ENCODE assay signal across 15 cellular contexts in genomic region chr5:78615697-78616096, GRCh38. TPM values are rescaled to one million over a fixed set of nuclear protein-coding genes. Genes with fewer than 3 reads are reported as not detected.
A peak's percentile ranks its signal among the peaks of the same experiment; 100 is the strongest.
DNase-seq lines count a peak whose midpoint lies in the region; ATAC-seq, FAIRE-seq and TF ChIP-seq lines count a peak whose summit lies in the region.
"Had no signal": no experiment of that assay in that cellular context is flagged by ENCODE, and none has a peak within 500 bp of the region (broad histone marks: within the 10 kb centered on the region; RNA-seq: fewer than 3 reads in every experiment).

No MANE protein-coding gene starts in this region.

- peaks cover 15% of the 10 kb centered on the region for H3K36me3 Mint-ChIP-seq in memory B cell
- H3K36me3 Mint-ChIP-seq in natural killer cell treated with Interleukin-12 subunit alpha and Interleukin-12 subunit beta and Interleukin-15 and Interleukin-18, amount 100 ng/mL, for 72 hours = no peaks in the 10 kb centered on the region
- H3K36me3 Mint-ChIP-seq: CD8-positive, alpha-beta T cell had no signal

- H3K36me3 ChIP-seq in bronchial epithelial cell (ENCODE audit: control insufficient read depth, insufficient read depth, low read length) (peaks cover 3% of the 10 kb centered on the region), right atrium auricular region (no peaks in the 10 kb centered on the region)

- no peak overlapping the region for H3K27ac ChIP-seq in right atrium auricular region
- H3K27ac ChIP-seq: left ventricle myocardium inferior had no signal

- DNase-seq in ELR (ENCODE audit: low read depth) (peak; percentile 60), NCI-H226 (peak; percentile 54), bronchial epithelial cell (ENCODE audit: low read depth) (peak; percentile 98), memory B cell (ENCODE audit: low spot score in 2 of 2) (no peak), HT-29 (ENCODE audit: low spot score) (no peak), right atrium auricular region (ENCODE audit: low spot score) (no peak)
- DNase-seq in natural killer cell treated with Interleukin-12 subunit alpha and Interleukin-12 subunit beta and Interleukin-15 and Interleukin-18, amount 100 ng/mL, for 72 hours (ENCODE audit: low spot score) = no peak
- DNase-seq: CD8-positive, alpha-beta T cell; cerebellar nuclear complex; left ventricle myocardium inferior; NCI-H1048; NCI-H526 treated with DMSO at 0.1 percent for 48 hours had no signal

- H3K9me3 Mint-ChIP-seq in memory B cell = no peaks in the 10 kb centered on the region
- no peaks in the 10 kb centered on the region for H3K9me3 Mint-ChIP-seq in natural killer cell treated with Interleukin-12 subunit alpha and Interleukin-12 subunit beta and Interleukin-15 and Interleukin-18, amount 100 ng/mL, for 72 hours
- H3K9me3 Mint-ChIP-seq: activated T-helper 1 cell treated with anti-CD3 and anti-CD28 coated beads, Interleukin-12 subunit alpha, Interleukin-12 subunit beta, Interleukin-2, Interleukin-4 antibody, amounts not matched to agents 30 ng/mL and 10 ng/mL and 1 ng/mL, durations not matched to agents 14 hours and 24 hours and 36 hours; CD8-positive, alpha-beta T cell had no signal

- no peaks in the 10 kb centered on the region for H3K27me3 ChIP-seq in bronchial epithelial cell (ENCODE audit: control insufficient read depth, insufficient read depth, low read length)
- no peaks in the 10 kb centered on the region for H3K27me3 ChIP-seq in right atrium auricular region

- H3K4me1 ChIP-seq in right atrium auricular region = peaks cover 0 to 15% of the 10 kb centered on the region in 2 donors

- no peak overlapping the region for H3K4me3 ChIP-seq in bronchial epithelial cell (ENCODE audit: low read depth, low read length)
- H3K4me3 ChIP-seq in right atrium auricular region = no peak overlapping the region
- H3K4me3 ChIP-seq: left ventricle myocardium inferior had no signal

- peaks cover 0 to 6% of the 10 kb centered on the region in 2 donors for H3K9me3 ChIP-seq in right atrium auricular region

- H3K27me3 Mint-ChIP-seq in memory B cell = no peaks in the 10 kb centered on the region
- peaks cover 0 to 3% of the 10 kb centered on the region in 2 donors for H3K27me3 Mint-ChIP-seq in natural killer cell treated with Interleukin-12 subunit alpha and Interleukin-12 subunit beta and Interleukin-15 and Interleukin-18, amount 100 ng/mL, for 72 hours

- FAIRE-seq in bronchial epithelial cell (lab: Jason Lieb, UNC) = no peak
- FAIRE-seq: frontal cortex had no signal

- H3K4me3 Mint-ChIP-seq in memory B cell = no peak overlapping the region
- H3K4me3 Mint-ChIP-seq in natural killer cell treated with Interleukin-12 subunit alpha and Interleukin-12 subunit beta and Interleukin-15 and Interleukin-18, amount 100 ng/mL, for 72 hours = no peak overlapping the region
- H3K4me3 Mint-ChIP-seq: activated T-helper 1 cell treated with anti-CD3 and anti-CD28 coated beads, Interleukin-12 subunit alpha, Interleukin-12 subunit beta, Interleukin-2, Interleukin-4 antibody, amounts not matched to agents 30 ng/mL and 10 ng/mL and 1 ng/mL, durations not matched to agents 14 hours and 24 hours and 36 hours; CD8-positive, alpha-beta T cell had no signal

- TF ChIP-seq CTCF in bronchial epithelial cell (IDR thresholded peaks at IDR 0.05; ENCODE audit: insufficient read depth, low read length, severe bottlenecking) (no peak), right atrium auricular region (IDR thresholded peaks at IDR 0.05) (no peak)

- H3K27ac Mint-ChIP-seq in memory B cell = peak overlapping the region; percentile 33
- no peak overlapping the region for H3K27ac Mint-ChIP-seq in natural killer cell treated with Interleukin-12 subunit alpha and Interleukin-12 subunit beta and Interleukin-15 and Interleukin-18, amount 100 ng/mL, for 72 hours
- H3K27ac Mint-ChIP-seq: activated T-helper 1 cell treated with anti-CD3 and anti-CD28 coated beads, Interleukin-12 subunit alpha, Interleukin-12 subunit beta, Interleukin-2, Interleukin-4 antibody, amounts not matched to agents 30 ng/mL and 10 ng/mL and 1 ng/mL, durations not matched to agents 14 hours and 24 hours and 36 hours; CD8-positive, alpha-beta T cell had no signal

- peaks cover 4% of the 10 kb centered on the region for H3K4me1 Mint-ChIP-seq in memory B cell
- H3K4me1 Mint-ChIP-seq in natural killer cell treated with Interleukin-12 subunit alpha and Interleukin-12 subunit beta and Interleukin-15 and Interleukin-18, amount 100 ng/mL, for 72 hours (ENCODE audit: low read depth in 2 of 2) = no peaks in the 10 kb centered on the region

- ATAC-seq in memory B cell (ENCODE audit: low read depth) (no peak), GM19328 (IDR thresholded peaks at IDR 0.05; ENCODE audit: unreplicated experiment) (no peak)
- ATAC-seq in natural killer cell treated with Interleukin-12 subunit alpha and Interleukin-12 subunit beta and Interleukin-15 and Interleukin-18, amount 100 ng/mL, for 72 hours = no peak
- ATAC-seq: CD8-positive, alpha-beta T cell had no signal

RNA-seq across cellular contexts. Expression of gene LHFPL2, which starts 32.9 kb away (rescaled TPM):
- 29.8 and 32.4 TPM in 2 replicates for total RNA-seq in bronchial epithelial cell
- 1 to 10 TPM in 1 of 2 donors, under 1 TPM in 1; 0.45 to 1.8 TPM for total RNA-seq in natural killer cell treated with Interleukin-12 subunit alpha and Interleukin-12 subunit beta and Interleukin-15 and Interleukin-18, amount 100 ng/mL, for 72 hours
- 11.7 and 18.9 TPM in 2 replicates for total RNA-seq in HT-29 (2014; rRNA removed; shearing (Covaris generic))
- 10 to 100 TPM in 1 of 2 donors, 1 to 10 TPM in 1; 9.9 to 15.9 TPM for total RNA-seq in right atrium auricular region

Comparison
In these comparisons a context has a peak if more than half of its experiments do, and no peak if none do; other contexts are left out.
1. DNase-seq: peak in ELR (single experiment), NCI-H226 (single experiment) and bronchial epithelial cell (single experiment); none in memory B cell (0 of 2), natural killer cell treated with Interleukin-12 subunit alpha and Interleukin-12 subunit beta and Interleukin-15 and Interleukin-18, amount 100 ng/mL, for 72 hours (single experiment), HT-29 (single experiment) and right atrium auricular region (single experiment).